ENCODE assay signal across 1 cellular context in genomic region chr5:180049357-180049673, GRCh38.
TF ChIP-seq lines count a peak whose summit lies in the region.

No MANE protein-coding gene starts in this region.

TF ChIP-seq in SK-N-SH, 30 proteins besides CTCF, POLR2A, EP300 and RAD21 (continued from another document):
- TF ChIP-seq IRF3 (IDR thresholded peaks at IDR 0.05; ENCODE audit: low read depth, low read length) (no peak), RFX5 (IDR thresholded peaks at IDR 0.05; ENCODE audit: low read length) (no peak), POLR2AphosphoS5 (IDR thresholded peaks at IDR 0.05; ENCODE audit: low read depth, low read length) (no peak), RCOR1 (IDR thresholded peaks at IDR 0.05; ENCODE audit: low read length) (no peak)
TF ChIP-seq in SK-N-SH: peak in this region for 0.
